ENCODE assay signal across 21 cellular contexts in genomic region chr15:25733856-25734679, GRCh38.
A peak's percentile ranks its signal among the peaks of the same experiment; 100 is the strongest.
DNase-seq lines count a peak whose midpoint lies in the region; ATAC-seq and TF ChIP-seq lines count a peak whose summit lies in the region.
"Had no signal": no experiment of that assay in that cellular context is flagged by ENCODE, and none has a peak within 500 bp of the region (broad histone marks: within the 10 kb centered on the region; RNA-seq: fewer than 3 reads in every experiment).

No MANE protein-coding gene starts in this region.

- H3K27me3 ChIP-seq in ascending aorta (no peaks in the 10 kb centered on the region), lung (ENCODE audit: control insufficient read depth, insufficient read depth) (no peaks in the 10 kb centered on the region), tibial artery (no peaks in the 10 kb centered on the region)
- H3K27me3 ChIP-seq: thyroid gland had no signal

- ATAC-seq in activated naive CD8-positive, alpha-beta T cell treated with anti-CD3 and anti-CD28 coated beads, Interleukin-2, amount 50 U/mL, for 24 hours = no peak
- no peak for ATAC-seq in lung (ENCODE audit: insufficient read depth, low FRiP score)
- no peak for ATAC-seq in HG03159 (IDR thresholded peaks at IDR 0.05; ENCODE audit: unreplicated experiment)
- ATAC-seq: sciatic nerve had no signal

- intact Hi-C loops in ascending aorta (cut with DNase I) (no loop called here), tibial artery (cut with DNase I; ENCODE audit: low total_unique reads) (loop anchor here (10.0 kb wide), 1 partner anchor 61 kb away; no protein-coding TSS in a partner anchor)

- H3K4me1 Mint-ChIP-seq in activated naive CD8-positive, alpha-beta T cell (ENCODE audit: low read depth) = no peaks in the 10 kb centered on the region
- peaks cover 2% of the 10 kb centered on the region for H3K4me1 Mint-ChIP-seq in activated naive CD8-positive, alpha-beta T cell treated with anti-CD3 and anti-CD28 coated beads, Interleukin-2, amount 50 U/mL, for 24 hours
- peaks cover 5% of the 10 kb centered on the region for H3K4me1 Mint-ChIP-seq in progenitor cell of endocrine pancreas (ENCODE audit: low read depth)
- H3K4me1 Mint-ChIP-seq: activated B cell treated with CpG ODN at 0.5 μM for 24 hours had no signal

- H3K36me3 ChIP-seq in ascending aorta (peaks cover 0 to 25% of the 10 kb centered on the region in 2 donors), lung (ENCODE audit: control insufficient read depth in 2 of 2, insufficient read depth in 2 of 2, low read length in 2 of 2) (peaks cover 0 to 5% of the 10 kb centered on the region in 2 donors), tibial artery (peaks cover 0 to 10% (median 5%) of the 10 kb centered on the region in 3 donors)
- H3K36me3 ChIP-seq: thyroid gland had no signal

- DNase-seq in activated naive CD8-positive, alpha-beta T cell treated with anti-CD3 and anti-CD28 coated beads, Interleukin-2, amount 50 U/mL, for 24 hours = no peak
- peak in 1 of 2 donors; percentile 58 for DNase-seq in ascending aorta (ENCODE audit: low spot score in 2 of 2)
- peak; percentile 18 for DNase-seq in lung (ENCODE audit: low spot score)
- no peak for DNase-seq in tibial artery
- no peak for DNase-seq in NCI-H510A (lab: John Stamatoyannopoulos, UW)
- no peak for DNase-seq in progenitor cell of endocrine pancreas (ENCODE audit: low spot score, unreplicated experiment)
- DNase-seq: activated B cell treated with CpG ODN at 0.5 μM for 24 hours; activated CD4-positive, alpha-beta T cell treated with anti-CD3 and anti-CD28 coated beads, Interleukin-2, amount 50 U/mL, for 48 hours; activated naive CD8-positive, alpha-beta T cell treated with anti-CD3 and anti-CD28 coated beads, Interleukin-2, amount 10 ng/mL, durations not matched to agents 7 days and 5 days; cerebellar nuclear complex; DMS153; NCI-H1105; NCI-H2081; NCI-H226; NCI-H774; thyroid gland had no signal

- peaks cover 16 to 60% of the 10 kb centered on the region in 2 donors for H3K4me1 ChIP-seq in ascending aorta
- peaks cover 0 to 1% of the 10 kb centered on the region in 2 donors for H3K4me1 ChIP-seq in lung (ENCODE audit: control insufficient read depth in 2 of 2, insufficient read depth in 2 of 2, low read length in 2 of 2)
- peaks cover 0 to 82% (median 57%) of the 10 kb centered on the region in 4 donors for H3K4me1 ChIP-seq in tibial artery
- H3K4me1 ChIP-seq: thyroid gland had no signal

- H3K4me3 ChIP-seq in ascending aorta = no peak overlapping the region
- no peak overlapping the region for H3K4me3 ChIP-seq in lung
- no peak overlapping the region for H3K4me3 ChIP-seq in tibial artery
- H3K4me3 ChIP-seq: thyroid gland had no signal

- H3K4me3 Mint-ChIP-seq in activated naive CD8-positive, alpha-beta T cell = no peak overlapping the region
- H3K4me3 Mint-ChIP-seq in activated naive CD8-positive, alpha-beta T cell treated with anti-CD3 and anti-CD28 coated beads, Interleukin-2, amount 50 U/mL, for 24 hours = no peak overlapping the region
- no peak overlapping the region for H3K4me3 Mint-ChIP-seq in progenitor cell of endocrine pancreas (ENCODE audit: low read depth)
- H3K4me3 Mint-ChIP-seq: activated B cell treated with CpG ODN at 0.5 μM for 24 hours; activated naive CD8-positive, alpha-beta T cell treated with anti-CD3 and anti-CD28 coated beads, Interleukin-2, amount 10 ng/mL, durations not matched to agents 7 days and 5 days; neural crest cell; stimulated activated naive CD8-positive, alpha-beta T cell treated with anti-CD3 and anti-CD28 coated beads, Interleukin-15, Interleukin-2, amounts not matched to agents 100 ng/mL and 50 ng/mL, for 24 hours had no signal

- H3K9me3 Mint-ChIP-seq in activated naive CD8-positive, alpha-beta T cell (ENCODE audit: low read depth) = no peaks in the 10 kb centered on the region
- H3K9me3 Mint-ChIP-seq in activated naive CD8-positive, alpha-beta T cell treated with anti-CD3 and anti-CD28 coated beads, Interleukin-2, amount 50 U/mL, for 24 hours = no peaks in the 10 kb centered on the region
- no peaks in the 10 kb centered on the region for H3K9me3 Mint-ChIP-seq in progenitor cell of endocrine pancreas (ENCODE audit: low read depth)
- H3K9me3 Mint-ChIP-seq: activated B cell treated with CpG ODN at 0.5 μM for 24 hours; activated naive CD8-positive, alpha-beta T cell treated with anti-CD3 and anti-CD28 coated beads, Interleukin-2, amount 10 ng/mL, durations not matched to agents 7 days and 5 days; neural crest cell; stimulated activated naive CD8-positive, alpha-beta T cell treated with anti-CD3 and anti-CD28 coated beads, Interleukin-15, Interleukin-2, amounts not matched to agents 100 ng/mL and 50 ng/mL, for 24 hours had no signal

- TF ChIP-seq CTCF in ascending aorta (IDR thresholded peaks at IDR 0.05) (no peak), lung (IDR thresholded peaks at IDR 0.05; ENCODE audit: control extremely low read depth, extremely low read depth) (no peak), tibial artery (IDR thresholded peaks at IDR 0.05) (no peak), progenitor cell of endocrine pancreas (IDR thresholded peaks at IDR 0.05; ENCODE audit: unreplicated experiment) (no peak)

- H3K27ac Mint-ChIP-seq in activated naive CD8-positive, alpha-beta T cell = peak overlapping the region; percentile 34
- H3K27ac Mint-ChIP-seq in activated naive CD8-positive, alpha-beta T cell treated with anti-CD3 and anti-CD28 coated beads, Interleukin-2, amount 50 U/mL, for 24 hours = no peak overlapping the region
- H3K27ac Mint-ChIP-seq in progenitor cell of endocrine pancreas = no peak overlapping the region
- H3K27ac Mint-ChIP-seq: activated B cell treated with CpG ODN at 0.5 μM for 24 hours; activated naive CD8-positive, alpha-beta T cell treated with anti-CD3 and anti-CD28 coated beads, Interleukin-2, amount 10 ng/mL, durations not matched to agents 7 days and 5 days; stimulated activated naive CD8-positive, alpha-beta T cell treated with anti-CD3 and anti-CD28 coated beads, Interleukin-15, Interleukin-2, amounts not matched to agents 100 ng/mL and 50 ng/mL, for 24 hours had no signal

- H3K27me3 Mint-ChIP-seq in activated naive CD8-positive, alpha-beta T cell = no peaks in the 10 kb centered on the region
- no peaks in the 10 kb centered on the region for H3K27me3 Mint-ChIP-seq in activated naive CD8-positive, alpha-beta T cell treated with anti-CD3 and anti-CD28 coated beads, Interleukin-2, amount 50 U/mL, for 24 hours
- no peaks in the 10 kb centered on the region for H3K27me3 Mint-ChIP-seq in progenitor cell of endocrine pancreas
- H3K27me3 Mint-ChIP-seq: activated naive CD8-positive, alpha-beta T cell treated with anti-CD3 and anti-CD28 coated beads, Interleukin-2, amount 10 ng/mL, durations not matched to agents 7 days and 5 days; stimulated activated naive CD8-positive, alpha-beta T cell treated with anti-CD3 and anti-CD28 coated beads, Interleukin-15, Interleukin-2, amounts not matched to agents 100 ng/mL and 50 ng/mL, for 24 hours had no signal

- H3K9me3 ChIP-seq in ascending aorta = no peaks in the 10 kb centered on the region
- no peaks in the 10 kb centered on the region for H3K9me3 ChIP-seq in lung (ENCODE audit: control insufficient read depth in 2 of 2, insufficient read depth in 1 of 2, low read length in 1 of 2)
- H3K9me3 ChIP-seq in tibial artery = no peaks in the 10 kb centered on the region
- H3K9me3 ChIP-seq: thyroid gland had no signal

- WGBS in lung, 2 donors = 75 to 86% methylated on average over 22 of the region's 22 CpGs

- H3K27ac ChIP-seq in ascending aorta (peak overlapping the region; percentile 80 to 85), lung (ENCODE audit: low read depth in 1 of 2, low read length in 1 of 2) (no peak overlapping the region), tibial artery (peak overlapping the region; percentile 79 to 82)
- H3K27ac ChIP-seq: thyroid gland had no signal

- no peaks in the 10 kb centered on the region for H3K36me3 Mint-ChIP-seq in activated naive CD8-positive, alpha-beta T cell
- H3K36me3 Mint-ChIP-seq in activated naive CD8-positive, alpha-beta T cell treated with anti-CD3 and anti-CD28 coated beads, Interleukin-2, amount 50 U/mL, for 24 hours (ENCODE audit: low read depth) = peaks cover 6% of the 10 kb centered on the region
- H3K36me3 Mint-ChIP-seq in progenitor cell of endocrine pancreas (ENCODE audit: insufficient read depth) = no peaks in the 10 kb centered on the region

Comparison
In these comparisons a context has a peak if more than half of its experiments do, and no peak if none do; other contexts are left out.
1. H3K27ac ChIP-seq: peak in ascending aorta (2 of 2) and tibial artery (2 of 2); none in lung (0 of 2).